In the genomic region with DNA sequence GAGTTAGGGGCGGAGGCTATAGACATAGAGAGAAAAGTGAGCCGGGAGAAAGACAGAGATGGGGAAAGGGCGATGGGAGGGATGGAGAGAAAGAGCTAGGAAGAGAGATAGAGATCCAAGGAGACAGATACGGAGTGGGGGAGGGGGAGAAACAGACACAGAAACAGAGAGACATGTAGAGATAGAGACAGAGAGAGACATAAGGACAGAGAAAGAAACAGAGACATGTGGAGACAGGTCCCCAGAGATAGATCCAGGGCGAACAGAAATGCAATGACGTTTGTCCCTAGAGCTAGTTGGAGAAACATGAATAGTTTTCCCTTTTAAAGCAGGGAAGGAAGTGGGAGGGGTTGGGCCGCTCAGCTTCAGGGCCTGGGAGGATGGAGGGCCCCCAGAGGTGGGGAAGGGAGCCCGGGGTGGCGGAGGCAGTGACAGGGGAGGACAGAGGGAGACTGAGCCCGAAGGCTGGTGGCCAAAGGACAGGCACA, we compare ENCODE assay signal across 8 cellular contexts. TPM values are rescaled to one million over a fixed set of nuclear protein-coding genes. Genes with fewer than 3 reads are reported as not detected.
DNase-seq lines count a peak whose midpoint lies in the region; ATAC-seq and TF ChIP-seq lines count a peak whose summit lies in the region.

No MANE protein-coding gene starts in this region.

- no peak overlapping the region for H2BK5ac ChIP-seq in neuronal stem cell (ENCODE audit: low read length)

- peak; percentile 31 for DNase-seq in AG10803 (ENCODE audit: low read depth)
- peak; percentile 57 for DNase-seq in UCSD-AML1 (lab: John Stamatoyannopoulos, UW; ENCODE audit: unreplicated experiment)
- DNase-seq in Right ventricle myocardium superior = peak; percentile 74
- DNase-seq in neuronal stem cell (ENCODE audit: low spot score) = no peak
- no peak for DNase-seq in kidney tubule cell (ENCODE audit: low spot score)
- no peak for DNase-seq in ACHN

- H3K79me1 ChIP-seq in neuronal stem cell (ENCODE audit: low read depth, low read length) = no peaks in the 10 kb centered on the region

- intact Hi-C loops in Right ventricle myocardium superior (cut with DNase I) = no loop called here

- peaks cover 25 to 40% of the 10 kb centered on the region in 2 donors for H3K4me1 ChIP-seq in neuronal stem cell (ENCODE audit: control insufficient read depth in 2 of 2, insufficient read depth in 1 of 2, low read depth in 1 of 2, low read length in 2 of 2)

- no peak overlapping the region for H3K4ac ChIP-seq in neuronal stem cell (ENCODE audit: low read length)

- no CpG with 5 or more reads among the region's 10 CpGs for WGBS in neuronal stem cell (ENCODE audit: extremely low coverage in 2 of 2, insufficient read length in 2 of 2, insufficient replicate concordance in 1 of 2), 2 donors

- no peak overlapping the region for H4K91ac ChIP-seq in neuronal stem cell (ENCODE audit: low read depth, low read length, poor library complexity)

- in situ Hi-C loops in ACHN (cut with HindIII; ENCODE audit: low pct_ligation_motif_present, low pct_unique_long_range_greater_than_20kb, low sequenced_read_pairs) = no loop called here

- no peak overlapping the region for H2BK12ac ChIP-seq in neuronal stem cell (ENCODE audit: low read length)

- no peak overlapping the region for H3K4me3 ChIP-seq in AG10803 (ENCODE audit: low read length)
- H3K4me3 ChIP-seq in neuronal stem cell (ENCODE audit: low read length in 2 of 2) = peak overlapping the region in 1 of 2 donors; percentile 18

- no peak overlapping the region for H3K27ac ChIP-seq in neuronal stem cell (replicated peaks; ENCODE audit: low read length)

- no peak overlapping the region for H2BK120ac ChIP-seq in neuronal stem cell (ENCODE audit: low read depth, low read length)

- no peak overlapping the region for H3K23ac ChIP-seq in neuronal stem cell (ENCODE audit: low read depth, low read length, poor library complexity)

- peaks cover 0 to 24% (median 10%) of the 10 kb centered on the region in 3 experiments for H3K27me3 ChIP-seq in neuronal stem cell (ENCODE audit: control insufficient read depth in 3 of 3, insufficient read depth in 3 of 3, low read depth in 1 of 3, low read length in 3 of 3)

- peak overlapping the region; percentile 34 for H3K9ac ChIP-seq in neuronal stem cell (ENCODE audit: low read depth, low read length, poor library complexity)

- H3K14ac ChIP-seq in neuronal stem cell (ENCODE audit: low read length) = no peak overlapping the region

- peak overlapping the region; percentile 89 for H2AFZ ChIP-seq in neuronal stem cell (ENCODE audit: low read length)

- no peak for TF ChIP-seq CTCF in AG10803 (conservative IDR thresholded peaks at IDR 0.05; ENCODE audit: low read length)

- H3K4me2 ChIP-seq in neuronal stem cell (ENCODE audit: insufficient read depth, low read length, poor library complexity, severe bottlenecking) = peak overlapping the region; percentile 35

- ATAC-seq in Right ventricle myocardium superior (ENCODE audit: poor library complexity) = peak; percentile 50
- no peak for ATAC-seq in GM21737 (IDR thresholded peaks at IDR 0.05; ENCODE audit: unreplicated experiment)
- no peak for ATAC-seq in GM21360 (IDR thresholded peaks at IDR 0.05; ENCODE audit: unreplicated experiment)

- H3K36me3 ChIP-seq in neuronal stem cell (replicated peaks in 1 of 2; ENCODE audit: control insufficient read depth in 2 of 2, insufficient read depth in 2 of 2, low read length in 2 of 2) = no peaks in the 10 kb centered on the region

- no peaks in the 10 kb centered on the region for H3K9me3 ChIP-seq in neuronal stem cell (replicated peaks in 1 of 2; ENCODE audit: control insufficient read depth in 2 of 2, insufficient read depth in 1 of 2, low read depth in 1 of 2, low read length in 2 of 2)

- H2AK5ac ChIP-seq in neuronal stem cell (ENCODE audit: low read depth, low read length) = no peak overlapping the region

- peak overlapping the region; percentile 92 for H3K18ac ChIP-seq in neuronal stem cell (ENCODE audit: low read length)

- no peak overlapping the region for H2BK15ac ChIP-seq in neuronal stem cell (ENCODE audit: low read length)

- H4K8ac ChIP-seq in neuronal stem cell (ENCODE audit: low read depth, low read length) = no peak overlapping the region

RNA-seq across cellular contexts. Expression of gene PPP1R14A, which starts 4.6 kb away (rescaled TPM):
- 31.1 TPM for total RNA-seq in Right ventricle myocardium superior
- 8.9 TPM for polyA plus RNA-seq in neuronal stem cell (2013, experiment 1 of 2)
- polyA plus RNA-seq in neuronal stem cell (2013, experiment 2 of 2) = 8.3 TPM

RNA-seq across cellular contexts. Expression of gene SPINT2, which starts 12.8 kb away (rescaled TPM):
- 8.7 TPM for total RNA-seq in Right ventricle myocardium superior
- 42.1 TPM for polyA plus RNA-seq in neuronal stem cell (2013, experiment 1 of 2)
- 42.3 TPM for polyA plus RNA-seq in neuronal stem cell (2013, experiment 2 of 2)

RNA-seq across cellular contexts. Expression of gene DPF1, which starts 27.6 kb away (rescaled TPM):
- not detected for total RNA-seq in Right ventricle myocardium superior
- polyA plus RNA-seq in neuronal stem cell (2013, experiment 1 of 2) = 8.0 TPM
- polyA plus RNA-seq in neuronal stem cell (2013, experiment 2 of 2) = 7.2 TPM

RNA-seq across cellular contexts. Expression of gene C19orf33, which starts 52.4 kb away (rescaled TPM):
- total RNA-seq in Right ventricle myocardium superior = 5.6 TPM
- polyA plus RNA-seq in neuronal stem cell (2013, experiment 1 of 2) = not detected
- polyA plus RNA-seq in neuronal stem cell (2013, experiment 2 of 2) = not detected

Comparison
In these comparisons a context has a peak if more than half of its experiments do, and no peak if none do; other contexts are left out.
1. DNase-seq: peak in AG10803 (single experiment), UCSD-AML1 (single experiment) and Right ventricle myocardium superior (single experiment); none in neuronal stem cell (single experiment), kidney tubule cell (single experiment) and ACHN (single experiment).